In the genomic region with DNA sequence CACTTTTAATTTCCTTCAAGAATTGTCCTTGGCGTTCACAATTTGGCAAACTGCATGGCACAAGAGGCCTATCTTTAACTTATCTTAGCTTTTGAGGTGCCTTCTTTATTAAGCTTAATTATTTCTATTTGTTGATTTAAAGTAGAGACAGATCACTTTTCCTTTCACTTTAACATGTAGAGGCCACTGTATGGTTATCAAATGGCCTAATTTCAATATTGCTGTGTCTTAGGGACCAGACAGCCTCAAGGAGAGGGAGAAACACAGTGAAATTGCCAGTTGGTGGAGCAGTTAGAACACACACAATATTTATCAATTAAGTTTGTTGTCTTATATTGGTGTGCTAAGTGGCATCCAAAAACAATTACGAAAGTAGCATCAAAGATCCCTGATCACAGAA, we compare ENCODE assay signal across 17 cellular contexts.
"Had no signal": no experiment of that assay in that cellular context is flagged by ENCODE, and none has a peak within 500 bp of the region (broad histone marks: within the 10 kb centered on the region; RNA-seq: fewer than 3 reads in every experiment).

No MANE protein-coding gene starts in this region.

- H3K36me3 ChIP-seq: ascending aorta, breast epithelium, heart right ventricle, lower lobe of right lung, pancreas, stomach had no signal

- H3K4me1 ChIP-seq: ascending aorta, breast epithelium, heart right ventricle, lower lobe of right lung, pancreas, stomach, testis had no signal

- H3K27me3 ChIP-seq: ascending aorta, breast epithelium, heart right ventricle, pancreas, stomach, testis had no signal

- H3K27ac ChIP-seq: ascending aorta, breast epithelium, heart right ventricle, lower lobe of right lung, pancreas, stomach, testis had no signal

- H3K4me3 ChIP-seq: ascending aorta, breast epithelium, heart right ventricle, lower lobe of right lung, pancreas, stomach, testis had no signal

- ATAC-seq: activated CD4-positive, alpha-beta T cell treated with anti-CD3 and anti-CD28 coated beads for 36 hours; activated CD8-positive, alpha-beta memory T cell treated with anti-CD3 and anti-CD28 coated beads, Interleukin-2, amount 10 ng/mL, durations not matched to agents 7 days and 5 days; heart right ventricle; left cardiac atrium; lower lobe of right lung; pancreas had no signal

- H3K9me3 ChIP-seq: ascending aorta, breast epithelium, heart right ventricle, lower lobe of right lung, pancreas, stomach, testis had no signal

- DNase-seq: activated CD4-positive, alpha-beta memory T cell treated with anti-CD3 and anti-CD28 coated beads for 36 hours; activated CD4-positive, alpha-beta T cell treated with anti-CD3 and anti-CD28 coated beads for 36 hours; activated CD8-positive, alpha-beta memory T cell treated with anti-CD3 and anti-CD28 coated beads, Interleukin-2, amount 10 ng/mL, durations not matched to agents 7 days and 5 days; activated naive CD4-positive, alpha-beta T cell treated with anti-CD3 and anti-CD28 coated beads, Interleukin-2, amount 10 ng/mL, durations not matched to agents 7 days and 5 days; activated T-cell treated with anti-CD3 and anti-CD28 coated beads, Interleukin-2, amount 50 U/mL, for 1 hour; cerebellar nuclear complex; effector memory CD4-positive, alpha-beta T cell; heart right ventricle; left cardiac atrium; lower lobe of right lung; pancreas; stimulated activated CD4-positive, alpha-beta T cell treated with anti-CD3 and anti-CD28 coated beads, Interleukin-12 subunit alpha, Interleukin-12 subunit beta, amount 100 ng/mL, for 4 hours; stimulated activated CD4-positive, alpha-beta T cell treated with anti-CD3 and anti-CD28 coated beads, Interleukin-2, amount 100 ng/mL, for 24 hours; stomach; testis had no signal
